21 cellular contexts compared by ENCODE assay signal in the genomic region with DNA sequence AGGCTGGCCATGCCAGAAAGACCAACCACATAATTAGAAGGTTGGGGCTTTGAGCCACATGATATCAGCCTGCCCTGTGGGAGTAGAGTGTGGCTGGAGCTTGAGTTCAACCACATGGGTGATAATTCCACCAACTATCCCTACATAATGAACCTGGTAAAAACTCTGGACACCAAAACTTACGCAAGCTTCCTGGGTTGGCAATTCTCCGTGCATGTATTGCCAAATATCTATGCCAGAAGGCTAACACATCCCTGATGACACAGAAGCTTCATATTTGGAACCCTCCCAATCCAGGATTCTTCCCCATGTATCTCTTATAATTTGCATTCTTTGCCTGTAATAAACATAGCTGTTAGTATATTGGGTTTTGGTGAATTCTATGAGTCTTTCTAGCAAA.
DNase-seq lines count a peak whose midpoint lies in the region; ATAC-seq and TF ChIP-seq lines count a peak whose summit lies in the region.
"Had no signal": no experiment of that assay in that cellular context is flagged by ENCODE, and none has a peak within 500 bp of the region (broad histone marks: within the 10 kb centered on the region; RNA-seq: fewer than 3 reads in every experiment).

No MANE protein-coding gene starts in this region.

- H3K9me3 Mint-ChIP-seq in stimulated activated naive B cell treated with anti-CD40 and anti-IgM and Interleukin-4, amounts not matched to agents 10 μg/mL and 1 μg/mL and 100 μg/mL, for 72 hours = peaks cover 0 to 1% of the 10 kb centered on the region in 2 donors
- H3K9me3 Mint-ChIP-seq: stimulated activated naive CD8-positive, alpha-beta T cell treated with anti-CD3 and anti-CD28 coated beads, Interleukin-15, Interleukin-2, amounts not matched to agents 100 ng/mL and 50 ng/mL, for 24 hours had no signal

- H3K9me3 ChIP-seq in right lobe of liver = no peaks in the 10 kb centered on the region
- H3K9me3 ChIP-seq: tibial nerve had no signal

- H3K4me3 Mint-ChIP-seq in stimulated activated naive B cell treated with anti-CD40 and anti-IgM and Interleukin-4, amounts not matched to agents 10 μg/mL and 1 μg/mL and 100 μg/mL, for 72 hours = no peak overlapping the region
- H3K4me3 Mint-ChIP-seq: stimulated activated naive CD8-positive, alpha-beta T cell treated with anti-CD3 and anti-CD28 coated beads, Interleukin-15, Interleukin-2, amounts not matched to agents 100 ng/mL and 50 ng/mL, for 24 hours had no signal

- no peaks in the 10 kb centered on the region for H3K36me3 Mint-ChIP-seq in stimulated activated naive B cell treated with anti-CD40 and anti-IgM and Interleukin-4, amounts not matched to agents 10 μg/mL and 1 μg/mL and 100 μg/mL, for 72 hours
- H3K36me3 Mint-ChIP-seq: CD4-positive, alpha-beta memory T cell had no signal

- H3K4me1 ChIP-seq in right lobe of liver = peaks cover 0 to 4% (median 0%) of the 10 kb centered on the region in 4 donors
- H3K4me1 ChIP-seq: tibial nerve had no signal

- H3K4me3 ChIP-seq in epithelial cell of esophagus (ENCODE audit: low read length) = no peak overlapping the region
- H3K4me3 ChIP-seq in right lobe of liver = no peak overlapping the region
- H3K4me3 ChIP-seq: tibial nerve had no signal

- ATAC-seq in right lobe of liver (peak; percentile 60 to 77 (median 76)), GM21381 (IDR thresholded peaks at IDR 0.05; ENCODE audit: unreplicated experiment) (no peak)
- ATAC-seq in stimulated activated naive B cell treated with anti-CD40 and anti-IgM and Interleukin-4, amounts not matched to agents 10 μg/mL and 1 μg/mL and 100 μg/mL, for 72 hours (replicated peaks) = no peak
- ATAC-seq: Right ventricle myocardium inferior had no signal

- no peak overlapping the region for H3K27ac Mint-ChIP-seq in stimulated activated naive B cell treated with anti-CD40 and anti-IgM and Interleukin-4, amounts not matched to agents 10 μg/mL and 1 μg/mL and 100 μg/mL, for 72 hours
- H3K27ac Mint-ChIP-seq: CD4-positive, alpha-beta memory T cell; stimulated activated naive CD8-positive, alpha-beta T cell treated with anti-CD3 and anti-CD28 coated beads, Interleukin-15, Interleukin-2, amounts not matched to agents 100 ng/mL and 50 ng/mL, for 24 hours had no signal

- no peaks in the 10 kb centered on the region for H3K27me3 ChIP-seq in right lobe of liver

- peaks cover 0 to 7% of the 10 kb centered on the region in 2 donors for H3K27me3 Mint-ChIP-seq in stimulated activated naive B cell treated with anti-CD40 and anti-IgM and Interleukin-4, amounts not matched to agents 10 μg/mL and 1 μg/mL and 100 μg/mL, for 72 hours
- H3K27me3 Mint-ChIP-seq: CD4-positive, alpha-beta memory T cell; stimulated activated naive CD8-positive, alpha-beta T cell treated with anti-CD3 and anti-CD28 coated beads, Interleukin-15, Interleukin-2, amounts not matched to agents 100 ng/mL and 50 ng/mL, for 24 hours had no signal

- H3K27ac ChIP-seq in right lobe of liver (no peak overlapping the region), caudate nucleus (ENCODE audit: low read depth, low read length) (no peak overlapping the region)
- H3K27ac ChIP-seq: tibial nerve had no signal

- no peaks in the 10 kb centered on the region for H3K36me3 ChIP-seq in right lobe of liver
- H3K36me3 ChIP-seq: tibial nerve had no signal

- no peak for TF ChIP-seq POLR2A in right lobe of liver (IDR thresholded peaks at IDR 0.05)

- TF ChIP-seq CTCF in epithelial cell of esophagus (IDR thresholded peaks at IDR 0.05; ENCODE audit: insufficient read depth, low read depth, low read length, missing control alignments) = no peak
- no peak for TF ChIP-seq CTCF in right lobe of liver (IDR thresholded peaks at IDR 0.05)

- WGBS in right lobe of liver (ENCODE audit: insufficient coverage, low coverage, low lambda C conversion rate, missing lambda C conversion rate) = 17% methylated on average over 1 of the region's 2 CpGs

- intact Hi-C loops in right lobe of liver (cut with DNase I) = no loop called here

- DNase-seq in GM04503 (ENCODE audit: low read depth) (peak; percentile 34), NCI-H226 (peak; percentile 72), epithelial cell of esophagus (ENCODE audit: low read depth) (peak; percentile 71), right lobe of liver (peak in 1 of 3 donors; percentile 58), mucosa of gallbladder (ENCODE audit: low spot score) (no peak), caudate nucleus (lab: John Stamatoyannopoulos, UW) (no peak)
- DNase-seq in stimulated activated naive B cell treated with anti-CD40 and anti-IgM and Interleukin-4, amounts not matched to agents 10 μg/mL and 1 μg/mL and 100 μg/mL, for 72 hours = no peak
- DNase-seq: activated gamma-delta T cell treated with Interleukin-2 at 50 U/mL for 16 hours; activated T-cell treated with anti-CD3 and anti-CD28 coated beads, Interleukin-2, amount 50 U/mL, for 1 hour; CD4-positive, alpha-beta memory T cell; central memory CD4-positive, alpha-beta T cell; DMS53; kidney glomerular epithelial cell; NCI-H1436 treated with DMSO at 0.1 percent for 48 hours; NCI-H748 treated with DMSO at 0.1 percent for 48 hours; nucleus accumbens; stimulated activated CD4-positive, alpha-beta T cell treated with anti-CD3 and anti-CD28 coated beads, Interleukin-4, amount 100 ng/mL, for 24 hours had no signal

- no peaks in the 10 kb centered on the region for H3K4me1 Mint-ChIP-seq in stimulated activated naive B cell treated with anti-CD40 and anti-IgM and Interleukin-4, amounts not matched to agents 10 μg/mL and 1 μg/mL and 100 μg/mL, for 72 hours

Comparison
In these comparisons a context has a peak if more than half of its experiments do, and no peak if none do; other contexts are left out.
1. DNase-seq: peak in GM04503 (single experiment), NCI-H226 (single experiment) and epithelial cell of esophagus (single experiment); none in mucosa of gallbladder (single experiment), caudate nucleus (0 of 61) and stimulated activated naive B cell treated with anti-CD40 and anti-IgM and Interleukin-4, amounts not matched to agents 10 μg/mL and 1 μg/mL and 100 μg/mL, for 72 hours (single experiment).
2. ATAC-seq: peak in right lobe of liver (4 of 4); none in GM21381 (single experiment) and stimulated activated naive B cell treated with anti-CD40 and anti-IgM and Interleukin-4, amounts not matched to agents 10 μg/mL and 1 μg/mL and 100 μg/mL, for 72 hours (0 of 2).